8 cellular contexts compared by ENCODE assay signal in the genomic region with DNA sequence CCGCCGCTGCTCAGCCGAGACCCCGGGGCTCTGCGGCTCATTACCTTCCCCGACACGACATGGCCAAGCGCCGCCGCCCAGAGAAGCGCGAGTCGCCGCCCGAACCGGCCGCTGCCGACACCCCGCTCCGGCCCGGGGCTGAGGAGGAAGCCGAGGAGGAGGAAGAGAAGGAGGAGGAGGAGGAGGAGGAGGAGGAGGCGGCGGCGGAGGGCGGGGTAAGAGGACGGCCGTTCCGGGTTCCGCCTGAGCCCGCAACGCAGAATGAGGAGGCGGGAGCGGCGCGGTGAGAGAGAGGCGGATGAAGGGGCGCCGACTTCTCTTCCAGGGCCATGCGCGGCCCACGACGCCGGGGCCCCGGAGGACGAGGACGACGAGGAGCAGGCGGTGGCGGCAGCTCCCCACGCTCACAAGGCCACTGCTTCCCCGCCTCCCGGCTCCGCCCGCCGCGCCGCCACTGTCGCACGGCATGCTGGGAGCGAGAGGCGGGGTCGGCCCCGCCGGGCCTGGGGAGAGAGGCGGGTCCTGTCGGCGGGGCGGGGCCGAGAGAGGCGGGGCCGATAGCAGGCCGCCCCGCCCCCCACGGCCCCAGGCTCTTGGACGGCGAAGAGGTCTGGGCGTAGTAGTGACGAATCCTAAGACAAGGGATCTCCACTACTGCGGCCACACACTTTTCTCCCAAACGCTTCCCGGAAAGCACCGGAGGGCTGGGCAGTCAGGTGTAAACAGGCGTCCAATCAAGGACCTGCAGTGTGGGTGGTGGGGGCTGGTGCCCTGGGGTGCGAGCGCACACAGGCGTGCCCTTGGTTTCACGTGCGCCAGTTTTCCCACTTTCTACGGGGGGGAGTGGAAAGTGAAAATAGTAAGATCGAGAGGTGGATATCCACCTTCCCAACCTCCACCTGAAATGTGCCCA.
DNase-seq lines count a peak whose midpoint lies in the region; FAIRE-seq and TF ChIP-seq lines count a peak whose summit lies in the region.
"Not testable (repeated sequence)": the region's sequence is repeated elsewhere in the genome, so short reads cannot be mapped to it uniquely, and the experiment has no call there.

No MANE protein-coding gene starts in this region.

- H3K27me3 Mint-ChIP-seq in stimulated activated naive CD8-positive, alpha-beta T cell treated with anti-CD3 and anti-CD28 coated beads, Interleukin-15, Interleukin-2, amounts not matched to agents 100 ng/mL and 50 ng/mL, for 24 hours = not testable (repeated sequence)

- not testable (repeated sequence) for H3F3A ChIP-seq in Loucy (ENCODE audit: low read depth); neural cell (ENCODE audit: insufficient read depth, low read length, poor library complexity, severe bottlenecking)

- H3K9ac ChIP-seq in Loucy (ENCODE audit: low read depth, low read length, poor library complexity, severe bottlenecking) (peak overlapping the region; percentile 55), neural cell (ENCODE audit: low read length) (peak overlapping the region; percentile 83)

- peak; percentile 73 for FAIRE-seq in H54 (lab: Jason Lieb, UNC)

- not testable (repeated sequence) for H3K9me2 ChIP-seq in Loucy (replicated peaks; ENCODE audit: low read depth, low read length); neural cell (ENCODE audit: insufficient read depth, low read length)

- DNase-seq in EH (ENCODE audit: low read depth) (peak; percentile 90), H54 (ENCODE audit: insufficient read length, low spot score) (peak; percentile 60), SHP77 treated with DMSO at 0.1 percent for 48 hours (lab: John Stamatoyannopoulos, UW) (peak; percentile 53), activated gamma-delta T cell treated with Interleukin-2 at 50 U/mL for 16 hours (peak; percentile 90), foreskin fibroblast (peak; percentile 87 to 92)

- TF ChIP-seq CTCF in Loucy (conservative IDR thresholded peaks at IDR 0.05; ENCODE audit: low read length); foreskin fibroblast (IDR thresholded peaks at IDR 0.05; ENCODE audit: low read depth, low read length); neural cell (IDR thresholded peaks at IDR 0.05; ENCODE audit: poor library complexity, severe bottlenecking): not testable (repeated sequence)

- H2AFZ ChIP-seq in Loucy (ENCODE audit: low read length) = peak overlapping the region; percentile 81; the same call in 1 of the 2 replicates
- peak overlapping the region; percentile 21 for H2AFZ ChIP-seq in neural cell (ENCODE audit: low read depth, low read length)

- H3K4me3 ChIP-seq in Loucy (ENCODE audit: low read length, poor library complexity, severe bottlenecking) (peak overlapping the region; percentile 77), foreskin fibroblast (ENCODE audit: low read depth in 1 of 2, low read length in 2 of 2) (peak overlapping the region; percentile 63 to 64), neural cell (ENCODE audit: low read length) (peak overlapping the region; percentile 72)

- H3K4me1 ChIP-seq in Loucy (ENCODE audit: insufficient read depth, low read length, poor library complexity, severe bottlenecking) = peaks cover 12% of the 10 kb centered on the region

- H3K27ac Mint-ChIP-seq in stimulated activated naive CD8-positive, alpha-beta T cell treated with anti-CD3 and anti-CD28 coated beads, Interleukin-15, Interleukin-2, amounts not matched to agents 100 ng/mL and 50 ng/mL, for 24 hours = peak overlapping the region; percentile 83

- not testable (repeated sequence) for H3K9me3 Mint-ChIP-seq in stimulated activated naive CD8-positive, alpha-beta T cell treated with anti-CD3 and anti-CD28 coated beads, Interleukin-15, Interleukin-2, amounts not matched to agents 100 ng/mL and 50 ng/mL, for 24 hours

- H3K36me3 Mint-ChIP-seq in stimulated activated naive CD8-positive, alpha-beta T cell treated with anti-CD3 and anti-CD28 coated beads, Interleukin-15, Interleukin-2, amounts not matched to agents 100 ng/mL and 50 ng/mL, for 24 hours (ENCODE audit: low read depth) = peaks cover 11% of the 10 kb centered on the region

- peak; percentile 47; the same call in 1 of the 2 replicates for TF ChIP-seq POLR2A in H54 (IDR thresholded peaks at IDR 0.05; ENCODE audit: low read depth, low read length)

- H3K27ac ChIP-seq in neural cell (ENCODE audit: low read length) = peak overlapping the region; percentile 82

- not testable (repeated sequence) for H3K36me3 ChIP-seq in Loucy (ENCODE audit: insufficient read depth, low read length); neural cell (ENCODE audit: insufficient read depth, low read length)

- H3K4me1 Mint-ChIP-seq in stimulated activated naive CD8-positive, alpha-beta T cell treated with anti-CD3 and anti-CD28 coated beads, Interleukin-15, Interleukin-2, amounts not matched to agents 100 ng/mL and 50 ng/mL, for 24 hours (ENCODE audit: low read depth) = peaks cover 48% of the 10 kb centered on the region

- TF ChIP-seq EP300 in neural cell (conservative IDR thresholded peaks at IDR 0.05; ENCODE audit: poor library complexity, severe bottlenecking) = not testable (repeated sequence)

- not testable (repeated sequence) for TF ChIP-seq RAD21 in neural cell (conservative IDR thresholded peaks at IDR 0.05)

- peaks cover 14% of the 10 kb centered on the region for H4K20me1 ChIP-seq in Loucy (ENCODE audit: insufficient read depth, low read length, poor library complexity, severe bottlenecking)
- H4K20me1 ChIP-seq in neural cell (ENCODE audit: insufficient read depth) = not testable (repeated sequence)

- H3K27me3 ChIP-seq in Loucy (ENCODE audit: insufficient read depth, low read length, poor library complexity, severe bottlenecking); neural cell (ENCODE audit: insufficient read depth, low read depth, low read length): not testable (repeated sequence)

- H3K4me3 Mint-ChIP-seq in stimulated activated naive CD8-positive, alpha-beta T cell treated with anti-CD3 and anti-CD28 coated beads, Interleukin-15, Interleukin-2, amounts not matched to agents 100 ng/mL and 50 ng/mL, for 24 hours = peak overlapping the region; percentile 80

- peaks cover 68% of the 10 kb centered on the region for H3K79me2 ChIP-seq in Loucy (ENCODE audit: insufficient read depth, low read length)
- H3K79me2 ChIP-seq in neural cell (replicated peaks; ENCODE audit: insufficient read depth, low read length) = not testable (repeated sequence)

- H3K9me3 ChIP-seq in Loucy (ENCODE audit: insufficient read depth, low read depth, low read length); neural cell (ENCODE audit: low read length): not testable (repeated sequence)

- H3K4me2 ChIP-seq in Loucy (ENCODE audit: low read depth, low read length, poor library complexity, severe bottlenecking); neural cell (ENCODE audit: low read length): not testable (repeated sequence)

TF ChIP-seq in neural cell, 6 proteins besides CTCF, POLR2A, EP300 and RAD21:
- TF ChIP-seq REST (IDR thresholded peaks at IDR 0.05; ENCODE audit: borderline replicate concordance) (peak; percentile 35), POLR2AphosphoS5 (IDR thresholded peaks at IDR 0.05) (peak; percentile 91)

Comparison
In these comparisons a context has a peak if more than half of its experiments do, and no peak if none do; other contexts are left out.
1. Peak in every context shown above with its lines: DNase-seq, H3K4me3 ChIP-seq and H3K27ac ChIP-seq.